Comparison of ENCODE assay signal across 1 cellular context in the genomic region with DNA sequence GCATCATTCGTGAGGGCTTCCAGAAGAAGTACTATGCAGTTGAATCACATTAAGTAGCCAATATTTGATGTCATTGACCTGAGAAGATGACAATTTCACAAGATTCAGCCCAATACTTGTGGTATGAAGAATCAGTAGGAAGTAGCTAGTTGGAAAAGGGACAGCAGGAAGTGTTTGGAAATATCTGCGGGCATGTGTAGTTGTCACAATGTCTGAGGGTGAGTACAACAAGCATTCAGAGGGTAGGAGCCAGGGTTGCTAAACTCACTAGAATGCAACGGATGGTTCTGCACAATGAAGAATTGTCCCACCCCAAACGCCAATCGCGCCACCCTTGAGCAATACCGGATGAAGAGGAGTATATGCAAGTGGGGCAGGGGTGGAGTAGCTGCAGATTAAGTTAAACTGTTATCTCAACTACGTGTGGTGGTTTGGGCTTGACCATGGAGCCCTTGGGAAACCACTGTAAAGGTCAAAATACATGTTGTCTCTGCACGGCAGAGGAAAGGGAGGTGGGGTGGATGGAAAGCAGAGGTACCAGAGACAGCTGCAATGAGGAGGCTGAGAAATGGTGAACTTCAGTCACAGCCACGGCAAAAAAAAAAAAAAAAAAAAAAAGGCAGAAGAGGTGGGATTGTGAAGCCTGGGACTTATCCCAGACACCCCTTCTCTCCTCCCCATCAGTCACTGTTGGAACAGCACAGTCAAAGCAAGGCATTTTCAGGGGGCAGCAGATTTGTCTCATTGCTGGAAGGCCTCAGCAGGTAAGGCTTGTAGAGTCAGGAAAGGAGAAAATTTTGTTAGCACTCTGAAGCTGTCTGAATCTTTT.
A peak's percentile ranks its signal among the peaks of the same experiment; 100 is the strongest.
TF ChIP-seq lines count a peak whose summit lies in the region.

No MANE protein-coding gene starts in this region.

TF ChIP-seq in HepG2, 621 proteins besides CTCF, POLR2A, EP300 and RAD21 (continued from another document and continues in another):
- TF ChIP-seq, protein P1, sequence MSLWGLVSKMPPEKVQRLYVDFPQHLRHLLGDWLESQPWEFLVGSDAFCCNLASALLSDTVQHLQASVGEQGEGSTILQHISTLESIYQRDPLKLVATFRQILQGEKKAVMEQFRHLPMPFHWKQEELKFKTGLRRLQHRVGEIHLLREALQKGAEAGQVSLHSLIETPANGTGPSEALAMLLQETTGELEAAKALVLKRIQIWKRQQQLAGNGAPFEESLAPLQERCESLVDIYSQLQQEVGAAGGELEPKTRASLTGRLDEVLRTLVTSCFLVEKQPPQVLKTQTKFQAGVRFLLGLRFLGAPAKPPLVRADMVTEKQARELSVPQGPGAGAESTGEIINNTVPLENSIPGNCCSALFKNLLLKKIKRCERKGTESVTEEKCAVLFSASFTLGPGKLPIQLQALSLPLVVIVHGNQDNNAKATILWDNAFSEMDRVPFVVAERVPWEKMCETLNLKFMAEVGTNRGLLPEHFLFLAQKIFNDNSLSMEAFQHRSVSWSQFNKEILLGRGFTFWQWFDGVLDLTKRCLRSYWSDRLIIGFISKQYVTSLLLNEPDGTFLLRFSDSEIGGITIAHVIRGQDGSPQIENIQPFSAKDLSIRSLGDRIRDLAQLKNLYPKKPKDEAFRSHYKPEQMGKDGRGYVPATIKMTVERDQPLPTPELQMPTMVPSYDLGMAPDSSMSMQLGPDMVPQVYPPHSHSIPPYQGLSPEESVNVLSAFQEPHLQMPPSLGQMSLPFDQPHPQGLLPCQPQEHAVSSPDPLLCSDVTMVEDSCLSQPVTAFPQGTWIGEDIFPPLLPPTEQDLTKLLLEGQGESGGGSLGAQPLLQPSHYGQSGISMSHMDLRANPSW (CRISPR knock-in tag; IDR thresholded peaks at IDR 0.05; ENCODE audit: borderline replicate concordance) = peak; percentile 93
- TF ChIP-seq NR1H2 (CRISPR knock-in tag; IDR thresholded peaks at IDR 0.05; ENCODE audit: borderline replicate concordance, low read depth) = no peak
- TF ChIP-seq SP4 (CRISPR knock-in tag; IDR thresholded peaks at IDR 0.05) = peak; percentile 73
- no peak for TF ChIP-seq ZNF616 (CRISPR knock-in tag; IDR thresholded peaks at IDR 0.05; ENCODE audit: low read depth)
- TF ChIP-seq ARNTL (CRISPR knock-in tag; IDR thresholded peaks at IDR 0.05) = peak; percentile 95
- TF ChIP-seq, protein P2, sequence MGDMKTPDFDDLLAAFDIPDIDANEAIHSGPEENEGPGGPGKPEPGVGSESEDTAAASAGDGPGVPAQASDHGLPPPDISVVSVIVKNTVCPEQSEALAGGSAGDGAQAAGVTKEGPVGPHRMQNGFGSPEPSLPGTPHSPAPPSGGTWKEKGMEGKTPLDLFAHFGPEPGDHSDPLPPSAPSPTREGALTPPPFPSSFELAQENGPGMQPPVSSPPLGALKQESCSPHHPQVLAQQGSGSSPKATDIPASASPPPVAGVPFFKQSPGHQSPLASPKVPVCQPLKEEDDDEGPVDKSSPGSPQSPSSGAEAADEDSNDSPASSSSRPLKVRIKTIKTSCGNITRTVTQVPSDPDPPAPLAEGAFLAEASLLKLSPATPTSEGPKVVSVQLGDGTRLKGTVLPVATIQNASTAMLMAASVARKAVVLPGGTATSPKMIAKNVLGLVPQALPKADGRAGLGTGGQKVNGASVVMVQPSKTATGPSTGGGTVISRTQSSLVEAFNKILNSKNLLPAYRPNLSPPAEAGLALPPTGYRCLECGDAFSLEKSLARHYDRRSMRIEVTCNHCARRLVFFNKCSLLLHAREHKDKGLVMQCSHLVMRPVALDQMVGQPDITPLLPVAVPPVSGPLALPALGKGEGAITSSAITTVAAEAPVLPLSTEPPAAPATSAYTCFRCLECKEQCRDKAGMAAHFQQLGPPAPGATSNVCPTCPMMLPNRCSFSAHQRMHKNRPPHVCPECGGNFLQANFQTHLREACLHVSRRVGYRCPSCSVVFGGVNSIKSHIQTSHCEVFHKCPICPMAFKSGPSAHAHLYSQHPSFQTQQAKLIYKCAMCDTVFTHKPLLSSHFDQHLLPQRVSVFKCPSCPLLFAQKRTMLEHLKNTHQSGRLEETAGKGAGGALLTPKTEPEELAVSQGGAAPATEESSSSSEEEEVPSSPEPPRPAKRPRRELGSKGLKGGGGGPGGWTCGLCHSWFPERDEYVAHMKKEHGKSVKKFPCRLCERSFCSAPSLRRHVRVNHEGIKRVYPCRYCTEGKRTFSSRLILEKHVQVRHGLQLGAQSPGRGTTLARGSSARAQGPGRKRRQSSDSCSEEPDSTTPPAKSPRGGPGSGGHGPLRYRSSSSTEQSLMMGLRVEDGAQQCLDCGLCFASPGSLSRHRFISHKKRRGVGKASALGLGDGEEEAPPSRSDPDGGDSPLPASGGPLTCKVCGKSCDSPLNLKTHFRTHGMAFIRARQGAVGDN (CRISPR knock-in tag; IDR thresholded peaks at IDR 0.05) = no peak; the same call in 1 of the 2 replicates
- peak; percentile 98 for TF ChIP-seq CEBPB (IDR thresholded peaks at IDR 0.05; ENCODE audit: borderline replicate concordance, low read depth, low read length)
- peak; percentile 95 for TF ChIP-seq ZNF761 (CRISPR knock-in tag; conservative IDR thresholded peaks at IDR 0.05)
- TF ChIP-seq TCF7L2 (IDR thresholded peaks at IDR 0.05; ENCODE audit: low read depth, low read length) = no peak
- TF ChIP-seq, protein P3, sequence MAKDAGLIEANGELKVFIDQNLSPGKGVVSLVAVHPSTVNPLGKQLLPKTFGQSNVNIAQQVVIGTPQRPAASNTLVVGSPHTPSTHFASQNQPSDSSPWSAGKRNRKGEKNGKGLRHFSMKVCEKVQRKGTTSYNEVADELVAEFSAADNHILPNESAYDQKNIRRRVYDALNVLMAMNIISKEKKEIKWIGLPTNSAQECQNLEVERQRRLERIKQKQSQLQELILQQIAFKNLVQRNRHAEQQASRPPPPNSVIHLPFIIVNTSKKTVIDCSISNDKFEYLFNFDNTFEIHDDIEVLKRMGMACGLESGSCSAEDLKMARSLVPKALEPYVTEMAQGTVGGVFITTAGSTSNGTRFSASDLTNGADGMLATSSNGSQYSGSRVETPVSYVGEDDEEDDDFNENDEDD (CRISPR knock-in tag; IDR thresholded peaks at IDR 0.05; ENCODE audit: borderline replicate concordance) = peak; percentile 86; the same call in 1 of the 2 replicates
- TF ChIP-seq HDAC1 (CRISPR knock-in tag; IDR thresholded peaks at IDR 0.05) = peak; percentile 96
- peak; percentile 98 for TF ChIP-seq ZNF614 (CRISPR knock-in tag; IDR thresholded peaks at IDR 0.05; ENCODE audit: borderline replicate concordance)
- TF ChIP-seq KDM1A (CRISPR knock-in tag; IDR thresholded peaks at IDR 0.05) = peak; percentile 97
- TF ChIP-seq, protein P4, sequence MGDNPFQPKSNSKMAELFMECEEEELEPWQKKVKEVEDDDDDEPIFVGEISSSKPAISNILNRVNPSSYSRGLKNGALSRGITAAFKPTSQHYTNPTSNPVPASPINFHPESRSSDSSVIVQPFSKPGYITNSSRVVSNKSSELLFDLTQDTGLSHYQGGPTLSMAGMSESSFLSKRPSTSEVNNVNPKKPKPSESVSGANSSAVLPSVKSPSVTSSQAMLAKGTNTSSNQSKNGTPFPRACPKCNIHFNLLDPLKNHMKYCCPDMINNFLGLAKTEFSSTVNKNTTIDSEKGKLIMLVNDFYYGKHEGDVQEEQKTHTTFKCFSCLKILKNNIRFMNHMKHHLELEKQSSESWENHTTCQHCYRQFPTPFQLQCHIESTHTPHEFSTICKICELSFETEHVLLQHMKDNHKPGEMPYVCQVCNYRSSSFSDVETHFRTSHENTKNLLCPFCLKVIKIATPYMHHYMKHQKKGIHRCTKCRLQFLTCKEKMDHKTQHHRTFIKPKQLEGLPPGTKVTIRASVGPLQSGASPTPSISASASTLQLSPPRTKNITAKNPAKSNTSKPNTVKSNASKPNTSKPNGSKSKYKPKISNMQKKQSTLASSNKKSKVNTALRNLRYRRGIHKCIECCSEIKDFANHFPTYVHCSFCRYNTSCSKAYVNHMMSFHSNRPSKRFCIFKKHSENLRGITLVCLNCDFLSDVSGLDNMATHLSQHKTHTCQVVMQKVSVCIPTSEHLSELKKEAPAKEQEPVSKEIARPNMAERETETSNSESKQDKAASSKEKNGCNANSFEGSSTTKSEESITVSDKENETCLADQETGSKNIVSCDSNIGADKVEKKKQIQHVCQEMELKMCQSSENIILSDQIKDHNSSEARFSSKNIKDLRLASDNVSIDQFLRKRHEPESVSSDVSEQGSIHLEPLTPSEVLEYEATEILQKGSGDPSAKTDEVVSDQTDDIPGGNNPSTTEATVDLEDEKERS (CRISPR knock-in tag; IDR thresholded peaks at IDR 0.05) = peak; percentile 99
- TF ChIP-seq TBL1XR1 (IDR thresholded peaks at IDR 0.05; ENCODE audit: borderline replicate concordance, low read length, partially characterized antibody) = peak; percentile 89
- 0 out of 2 replicates have a peak, but pooled peaks have one; percentile 24 for TF ChIP-seq SNAI1 (CRISPR knock-in tag; IDR thresholded peaks at IDR 0.05; ENCODE audit: borderline replicate concordance)
- peak; percentile 82; the same call in 1 of the 2 replicates for TF ChIP-seq TBP (CRISPR knock-in tag; IDR thresholded peaks at IDR 0.05)
- TF ChIP-seq SOX5 (CRISPR knock-in tag; IDR thresholded peaks at IDR 0.05; ENCODE audit: borderline replicate concordance) = peak; percentile 99
- peak; percentile 98 for TF ChIP-seq MEF2D (CRISPR knock-in tag; IDR thresholded peaks at IDR 0.05)
- TF ChIP-seq, protein P5, sequence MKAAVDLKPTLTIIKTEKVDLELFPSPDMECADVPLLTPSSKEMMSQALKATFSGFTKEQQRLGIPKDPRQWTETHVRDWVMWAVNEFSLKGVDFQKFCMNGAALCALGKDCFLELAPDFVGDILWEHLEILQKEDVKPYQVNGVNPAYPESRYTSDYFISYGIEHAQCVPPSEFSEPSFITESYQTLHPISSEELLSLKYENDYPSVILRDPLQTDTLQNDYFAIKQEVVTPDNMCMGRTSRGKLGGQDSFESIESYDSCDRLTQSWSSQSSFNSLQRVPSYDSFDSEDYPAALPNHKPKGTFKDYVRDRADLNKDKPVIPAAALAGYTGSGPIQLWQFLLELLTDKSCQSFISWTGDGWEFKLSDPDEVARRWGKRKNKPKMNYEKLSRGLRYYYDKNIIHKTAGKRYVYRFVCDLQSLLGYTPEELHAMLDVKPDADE (CRISPR knock-in tag; IDR thresholded peaks at IDR 0.05) = no peak
- TF ChIP-seq, protein P6, sequence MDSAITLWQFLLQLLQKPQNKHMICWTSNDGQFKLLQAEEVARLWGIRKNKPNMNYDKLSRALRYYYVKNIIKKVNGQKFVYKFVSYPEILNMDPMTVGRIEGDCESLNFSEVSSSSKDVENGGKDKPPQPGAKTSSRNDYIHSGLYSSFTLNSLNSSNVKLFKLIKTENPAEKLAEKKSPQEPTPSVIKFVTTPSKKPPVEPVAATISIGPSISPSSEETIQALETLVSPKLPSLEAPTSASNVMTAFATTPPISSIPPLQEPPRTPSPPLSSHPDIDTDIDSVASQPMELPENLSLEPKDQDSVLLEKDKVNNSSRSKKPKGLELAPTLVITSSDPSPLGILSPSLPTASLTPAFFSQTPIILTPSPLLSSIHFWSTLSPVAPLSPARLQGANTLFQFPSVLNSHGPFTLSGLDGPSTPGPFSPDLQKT (CRISPR knock-in tag; IDR thresholded peaks at IDR 0.05; ENCODE audit: borderline replicate concordance) = no peak
- TF ChIP-seq ZFYVE20 (CRISPR knock-in tag; IDR thresholded peaks at IDR 0.05; ENCODE audit: borderline replicate concordance, low read depth) = no peak
- no peak for TF ChIP-seq ZNF773 (CRISPR knock-in tag; IDR thresholded peaks at IDR 0.05; ENCODE audit: borderline replicate concordance)
- TF ChIP-seq ZBTB7A (CRISPR knock-in tag; IDR thresholded peaks at IDR 0.05) = no peak
- peak; percentile 88; the same call in 1 of the 2 replicates for TF ChIP-seq ZFP36L1 (CRISPR knock-in tag; IDR thresholded peaks at IDR 0.05)
- TF ChIP-seq SKI (IDR thresholded peaks at IDR 0.05; ENCODE audit: partially characterized antibody) = peak; percentile 96
- no peak for TF ChIP-seq CREB1 (IDR thresholded peaks at IDR 0.05)
- TF ChIP-seq CREB1 (CRISPR knock-in tag; IDR thresholded peaks at IDR 0.05) = peak; percentile 78
- peak; percentile 78 for TF ChIP-seq KDM2A (CRISPR knock-in tag; IDR thresholded peaks at IDR 0.05; ENCODE audit: borderline replicate concordance, low read depth)
- TF ChIP-seq TSC22D2 (CRISPR knock-in tag; IDR thresholded peaks at IDR 0.05; ENCODE audit: borderline replicate concordance) = peak; percentile 79; the same call in 1 of the 2 replicates
- TF ChIP-seq, protein P7, sequence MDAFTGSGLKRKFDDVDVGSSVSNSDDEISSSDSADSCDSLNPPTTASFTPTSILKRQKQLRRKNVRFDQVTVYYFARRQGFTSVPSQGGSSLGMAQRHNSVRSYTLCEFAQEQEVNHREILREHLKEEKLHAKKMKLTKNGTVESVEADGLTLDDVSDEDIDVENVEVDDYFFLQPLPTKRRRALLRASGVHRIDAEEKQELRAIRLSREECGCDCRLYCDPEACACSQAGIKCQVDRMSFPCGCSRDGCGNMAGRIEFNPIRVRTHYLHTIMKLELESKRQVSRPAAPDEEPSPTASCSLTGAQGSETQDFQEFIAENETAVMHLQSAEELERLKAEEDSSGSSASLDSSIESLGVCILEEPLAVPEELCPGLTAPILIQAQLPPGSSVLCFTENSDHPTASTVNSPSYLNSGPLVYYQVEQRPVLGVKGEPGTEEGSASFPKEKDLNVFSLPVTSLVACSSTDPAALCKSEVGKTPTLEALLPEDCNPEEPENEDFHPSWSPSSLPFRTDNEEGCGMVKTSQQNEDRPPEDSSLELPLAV (CRISPR knock-in tag; conservative IDR thresholded peaks at IDR 0.05; ENCODE audit: low read depth) = 0 out of 2 replicates have a peak, but pooled peaks have one; percentile 81
- peak; percentile 99 for TF ChIP-seq ZBTB20 (CRISPR knock-in tag; IDR thresholded peaks at IDR 0.05; ENCODE audit: borderline replicate concordance, low read depth)
- TF ChIP-seq RARG (CRISPR knock-in tag; IDR thresholded peaks at IDR 0.05; ENCODE audit: low read depth) = no peak
- TF ChIP-seq FOSL1 (CRISPR knock-in tag; IDR thresholded peaks at IDR 0.05; ENCODE audit: borderline replicate concordance) = no peak
- no peak; the same call in 1 of the 2 replicates for TF ChIP-seq ZNF33B (CRISPR knock-in tag; IDR thresholded peaks at IDR 0.05)
- TF ChIP-seq, protein P8, sequence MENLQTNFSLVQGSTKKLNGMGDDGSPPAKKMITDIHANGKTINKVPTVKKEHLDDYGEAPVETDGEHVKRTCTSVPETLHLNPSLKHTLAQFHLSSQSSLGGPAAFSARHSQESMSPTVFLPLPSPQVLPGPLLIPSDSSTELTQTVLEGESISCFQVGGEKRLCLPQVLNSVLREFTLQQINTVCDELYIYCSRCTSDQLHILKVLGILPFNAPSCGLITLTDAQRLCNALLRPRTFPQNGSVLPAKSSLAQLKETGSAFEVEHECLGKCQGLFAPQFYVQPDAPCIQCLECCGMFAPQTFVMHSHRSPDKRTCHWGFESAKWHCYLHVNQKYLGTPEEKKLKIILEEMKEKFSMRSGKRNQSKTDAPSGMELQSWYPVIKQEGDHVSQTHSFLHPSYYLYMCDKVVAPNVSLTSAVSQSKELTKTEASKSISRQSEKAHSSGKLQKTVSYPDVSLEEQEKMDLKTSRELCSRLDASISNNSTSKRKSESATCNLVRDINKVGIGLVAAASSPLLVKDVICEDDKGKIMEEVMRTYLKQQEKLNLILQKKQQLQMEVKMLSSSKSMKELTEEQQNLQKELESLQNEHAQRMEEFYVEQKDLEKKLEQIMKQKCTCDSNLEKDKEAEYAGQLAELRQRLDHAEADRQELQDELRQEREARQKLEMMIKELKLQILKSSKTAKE (CRISPR knock-in tag; IDR thresholded peaks at IDR 0.05; ENCODE audit: borderline replicate concordance) = peak; percentile 98
- peak; percentile 96 for TF ChIP-seq IRF2 (CRISPR knock-in tag; IDR thresholded peaks at IDR 0.05)
